25 cellular contexts compared by ENCODE assay signal in genomic region chr18:78856569-78857200, GRCh38.
"Had no signal": no experiment of that assay in that cellular context is flagged by ENCODE, and none has a peak within 500 bp of the region (broad histone marks: within the 10 kb centered on the region; RNA-seq: fewer than 3 reads in every experiment).

No MANE protein-coding gene starts in this region.

- ATAC-seq: activated T-cell treated with anti-CD3 and anti-CD28 coated beads, Interleukin-2, amount 50 U/mL, for 4 hours; Panc1; Right ventricle myocardium inferior; T-cell had no signal

- H3K27ac Mint-ChIP-seq: activated B cell treated with CpG ODN at 0.5 μM for 24 hours; activated CD4-positive, alpha-beta memory T cell treated with anti-CD3 and anti-CD28 coated beads for 36 hours; activated CD4-positive, alpha-beta T cell treated with anti-CD3 and anti-CD28 coated beads, Interleukin-2, amount 10 ng/mL, durations not matched to agents 7 days and 5 days; activated naive CD4-positive, alpha-beta T cell treated with anti-CD3 and anti-CD28 coated beads, Interleukin-2, amount 10 ng/mL, durations not matched to agents 7 days and 5 days; activated naive CD8-positive, alpha-beta T cell treated with anti-CD3 and anti-CD28 coated beads for 36 hours; IgD-negative memory B cell; T-cell had no signal

- H3K27ac ChIP-seq: SK-N-MC had no signal

- H3K4me3 ChIP-seq: SK-N-MC had no signal

- H3K4me1 Mint-ChIP-seq: activated B cell treated with CpG ODN at 0.5 μM for 24 hours; activated CD4-positive, alpha-beta T cell treated with anti-CD3 and anti-CD28 coated beads, Interleukin-2, amount 10 ng/mL, durations not matched to agents 7 days and 5 days; activated naive CD4-positive, alpha-beta T cell treated with anti-CD3 and anti-CD28 coated beads, Interleukin-2, amount 10 ng/mL, durations not matched to agents 7 days and 5 days; activated naive CD8-positive, alpha-beta T cell treated with anti-CD3 and anti-CD28 coated beads for 36 hours; IgD-negative memory B cell; T-cell had no signal

- H3K27me3 Mint-ChIP-seq: activated B cell treated with CpG ODN at 0.5 μM for 24 hours; activated CD4-positive, alpha-beta T cell treated with anti-CD3 and anti-CD28 coated beads, Interleukin-2, amount 10 ng/mL, durations not matched to agents 7 days and 5 days; activated naive CD4-positive, alpha-beta T cell treated with anti-CD3 and anti-CD28 coated beads, Interleukin-2, amount 10 ng/mL, durations not matched to agents 7 days and 5 days had no signal

- H3K36me3 Mint-ChIP-seq: activated CD4-positive, alpha-beta memory T cell treated with anti-CD3 and anti-CD28 coated beads for 36 hours; activated naive CD4-positive, alpha-beta T cell treated with anti-CD3 and anti-CD28 coated beads, Interleukin-2, amount 10 ng/mL, durations not matched to agents 7 days and 5 days; activated naive CD8-positive, alpha-beta T cell treated with anti-CD3 and anti-CD28 coated beads for 36 hours; T-cell had no signal

- DNase-seq: activated B cell treated with CpG ODN at 0.5 μM for 24 hours; activated CD4-positive, alpha-beta memory T cell treated with anti-CD3 and anti-CD28 coated beads for 36 hours; activated CD4-positive, alpha-beta T cell treated with anti-CD3 and anti-CD28 coated beads, Interleukin-2, amount 10 ng/mL, durations not matched to agents 7 days and 5 days; activated CD8-positive, alpha-beta memory T cell treated with anti-CD3 and anti-CD28 coated beads for 24 hours; activated gamma-delta T cell; activated naive CD4-positive, alpha-beta T cell treated with anti-CD3 and anti-CD28 coated beads, Interleukin-2, amount 10 ng/mL, durations not matched to agents 7 days and 5 days; activated naive CD8-positive, alpha-beta T cell treated with anti-CD3 and anti-CD28 coated beads for 36 hours; activated T-cell treated with anti-CD3 and anti-CD28 coated beads, Interleukin-2, amount 50 U/mL, for 4 hours; KG1; NCI-H1092; NCI-H1930; NCI-H2171; NCI-H2227 treated with DMSO at 0.1 percent for 48 hours; NCI-H446 treated with DMSO at 0.1 percent for 48 hours; NCI-H524 treated with DMSO at 0.1 percent for 48 hours; NK-92 treated with Interleukin-12 subunit alpha and Interleukin-12 subunit beta, amount 100 ng/mL, for 24 hours; OCI-M1; RPMI8226; T-cell; T-helper 2 cell; T1000 had no signal

- H3K4me3 Mint-ChIP-seq: activated B cell treated with CpG ODN at 0.5 μM for 24 hours; activated CD4-positive, alpha-beta memory T cell treated with anti-CD3 and anti-CD28 coated beads for 36 hours; activated CD4-positive, alpha-beta T cell treated with anti-CD3 and anti-CD28 coated beads, Interleukin-2, amount 10 ng/mL, durations not matched to agents 7 days and 5 days; activated naive CD4-positive, alpha-beta T cell treated with anti-CD3 and anti-CD28 coated beads, Interleukin-2, amount 10 ng/mL, durations not matched to agents 7 days and 5 days; activated naive CD8-positive, alpha-beta T cell treated with anti-CD3 and anti-CD28 coated beads for 36 hours; activated T-cell treated with anti-CD3 and anti-CD28 coated beads, Interleukin-2, amount 50 U/mL, for 4 hours; T-cell had no signal
